Comparison of ENCODE assay signal across 9 cellular contexts in genomic region chr1:25695066-25695990, GRCh38.
A peak's percentile ranks its signal among the peaks of the same experiment; 100 is the strongest.
DNase-seq lines count a peak whose midpoint lies in the region; ATAC-seq, FAIRE-seq and TF ChIP-seq lines count a peak whose summit lies in the region.
"Had no signal": no experiment of that assay in that cellular context is flagged by ENCODE, and none has a peak within 500 bp of the region (broad histone marks: within the 10 kb centered on the region; RNA-seq: fewer than 3 reads in every experiment).

No MANE protein-coding gene starts in this region.

- FAIRE-seq in kidney (lab: Jason Lieb, UNC), result peak; percentile 87

- ATAC-seq in body of pancreas, result peak; percentile 88
- no peak for ATAC-seq in effector memory CD8-positive, alpha-beta T cell (replicated peaks)

- no peak overlapping the region for H3K9ac ChIP-seq in kidney (ENCODE audit: low read length in 2 of 2)
- H3K9ac ChIP-seq in subcutaneous abdominal adipose tissue (ENCODE audit: low read length in 5 of 5), result peak overlapping the region in 4 of 5 donors; percentile 4 to 44 (median 24)

- no peaks in the 10 kb centered on the region for H3K36me3 ChIP-seq in body of pancreas (replicated peaks in 1 of 2; ENCODE audit: insufficient read depth in 1 of 2, low read depth in 2 of 2)
- no peaks in the 10 kb centered on the region for H3K36me3 ChIP-seq in kidney (ENCODE audit: control insufficient read depth in 1 of 2, insufficient read depth in 2 of 2, low read length in 2 of 2)
- H3K36me3 ChIP-seq in subcutaneous abdominal adipose tissue (ENCODE audit: control insufficient read depth in 5 of 5, insufficient read depth in 5 of 5, low read length in 5 of 5), result no peaks in the 10 kb centered on the region

- intact Hi-C loops in body of pancreas (cut with DNase I) (no loop called here), kidney (cut with DNase I) (no loop called here)

- H3K27ac ChIP-seq in body of pancreas (peak overlapping the region in 3 of 4 donors; percentile 10 to 53 (median 39)), kidney (ENCODE audit: low read depth in 2 of 2, low read length in 2 of 2) (peak overlapping the region; percentile 72 to 86), subcutaneous abdominal adipose tissue (ENCODE audit: low read depth, low read length) (peak overlapping the region; percentile 81)

- H3K4me1 Mint-ChIP-seq in activated naive CD4-positive, alpha-beta T cell treated with anti-CD3 and anti-CD28 coated beads, Interleukin-2, amount 50 U/mL, for 24 hours, result peaks cover 62% of the 10 kb centered on the region
- peaks cover 46% of the 10 kb centered on the region for H3K4me1 Mint-ChIP-seq in activated naive CD4-positive, alpha-beta T cell treated with anti-CD3 and anti-CD28 coated beads, Interleukin-2, amount 10 ng/mL, durations not matched to agents 7 days and 5 days
- peaks cover 4 to 11% of the 10 kb centered on the region in 2 donors for H3K4me1 Mint-ChIP-seq in effector memory CD8-positive, alpha-beta T cell (ENCODE audit: low read depth in 2 of 2)

- H3K9me3 Mint-ChIP-seq in activated naive CD4-positive, alpha-beta T cell treated with anti-CD3 and anti-CD28 coated beads, Interleukin-2, amount 50 U/mL, for 24 hours, result no peaks in the 10 kb centered on the region
- H3K9me3 Mint-ChIP-seq in activated naive CD4-positive, alpha-beta T cell treated with anti-CD3 and anti-CD28 coated beads, Interleukin-2, amount 10 ng/mL, durations not matched to agents 7 days and 5 days, result no peaks in the 10 kb centered on the region
- H3K9me3 Mint-ChIP-seq in effector memory CD8-positive, alpha-beta T cell, result no peaks in the 10 kb centered on the region
- H3K9me3 Mint-ChIP-seq: activated naive CD8-positive, alpha-beta T cell treated with anti-CD3 and anti-CD28 coated beads, Interleukin-2, amount 10 ng/mL, durations not matched to agents 7 days and 5 days had no signal

- peaks cover 3% of the 10 kb centered on the region for H3K36me3 Mint-ChIP-seq in activated naive CD4-positive, alpha-beta T cell treated with anti-CD3 and anti-CD28 coated beads, Interleukin-2, amount 50 U/mL, for 24 hours
- H3K36me3 Mint-ChIP-seq in activated naive CD4-positive, alpha-beta T cell treated with anti-CD3 and anti-CD28 coated beads, Interleukin-2, amount 10 ng/mL, durations not matched to agents 7 days and 5 days, result peaks cover 21% of the 10 kb centered on the region
- H3K36me3 Mint-ChIP-seq in effector memory CD8-positive, alpha-beta T cell (ENCODE audit: insufficient read depth), result peaks cover 3% of the 10 kb centered on the region

- H3K4me1 ChIP-seq in body of pancreas (no peaks in the 10 kb centered on the region), kidney (ENCODE audit: control insufficient read depth in 1 of 2, insufficient read depth in 1 of 2, low read depth in 1 of 2, low read length in 2 of 2) (peaks cover 15 to 22% of the 10 kb centered on the region in 2 donors), subcutaneous abdominal adipose tissue (ENCODE audit: control insufficient read depth in 5 of 5, insufficient read depth in 5 of 5, low read length in 5 of 5) (peaks cover 18 to 49% (median 42%) of the 10 kb centered on the region in 5 donors)

- no peaks in the 10 kb centered on the region for H3K9me3 ChIP-seq in body of pancreas
- H3K9me3 ChIP-seq in kidney (ENCODE audit: control insufficient read depth in 1 of 2, low read length in 2 of 2), result no peaks in the 10 kb centered on the region
- no peaks in the 10 kb centered on the region for H3K9me3 ChIP-seq in subcutaneous abdominal adipose tissue (ENCODE audit: control insufficient read depth in 5 of 5, low read length in 5 of 5)

- H3K4me3 Mint-ChIP-seq in activated naive CD4-positive, alpha-beta T cell treated with anti-CD3 and anti-CD28 coated beads, Interleukin-2, amount 50 U/mL, for 24 hours, result peak overlapping the region; percentile 65
- H3K4me3 Mint-ChIP-seq in activated naive CD4-positive, alpha-beta T cell treated with anti-CD3 and anti-CD28 coated beads, Interleukin-2, amount 10 ng/mL, durations not matched to agents 7 days and 5 days, result no peak overlapping the region
- H3K4me3 Mint-ChIP-seq in effector memory CD8-positive, alpha-beta T cell, result no peak overlapping the region
- H3K4me3 Mint-ChIP-seq: activated naive CD8-positive, alpha-beta T cell treated with anti-CD3 and anti-CD28 coated beads, Interleukin-2, amount 10 ng/mL, durations not matched to agents 7 days and 5 days had no signal

- DNase-seq in activated naive CD4-positive, alpha-beta T cell treated with anti-CD3 and anti-CD28 coated beads, Interleukin-2, amount 10 ng/mL, durations not matched to agents 7 days and 5 days, result no peak
- DNase-seq in body of pancreas, result peak; percentile 47 to 77 (median 57)
- peak; percentile 93 for DNase-seq in kidney
- DNase-seq in effector memory CD8-positive, alpha-beta T cell, result no peak
- no peak for DNase-seq in T-helper 9 cell
- DNase-seq in superior temporal gyrus (ENCODE audit: extremely low spot score), result no peak
- DNase-seq: activated naive CD8-positive, alpha-beta T cell treated with anti-CD3 and anti-CD28 coated beads, Interleukin-2, amount 10 ng/mL, durations not matched to agents 7 days and 5 days had no signal

- H3K27me3 Mint-ChIP-seq in activated naive CD4-positive, alpha-beta T cell treated with anti-CD3 and anti-CD28 coated beads, Interleukin-2, amount 50 U/mL, for 24 hours, result no peaks in the 10 kb centered on the region
- peaks cover 12% of the 10 kb centered on the region for H3K27me3 Mint-ChIP-seq in activated naive CD4-positive, alpha-beta T cell treated with anti-CD3 and anti-CD28 coated beads, Interleukin-2, amount 10 ng/mL, durations not matched to agents 7 days and 5 days
- no peaks in the 10 kb centered on the region for H3K27me3 Mint-ChIP-seq in effector memory CD8-positive, alpha-beta T cell
- H3K27me3 Mint-ChIP-seq: activated naive CD8-positive, alpha-beta T cell treated with anti-CD3 and anti-CD28 coated beads, Interleukin-2, amount 10 ng/mL, durations not matched to agents 7 days and 5 days had no signal

- CTCF ChIA-PET in activated naive CD4-positive, alpha-beta T cell treated with anti-CD3 and anti-CD28 coated beads, Interleukin-2, amount 10 ng/mL, durations not matched to agents 7 days and 5 days (lab: Charles Lee), result interaction anchor here (0.8 to 0.9 kb wide), 2 partner anchors 53 to 75 kb away, joined by 3 read pairs; no protein-coding TSS in a partner anchor

- H3K27me3 ChIP-seq in body of pancreas (no peaks in the 10 kb centered on the region), subcutaneous abdominal adipose tissue (ENCODE audit: control insufficient read depth in 5 of 5, insufficient read depth in 4 of 5, low read length in 5 of 5) (no peaks in the 10 kb centered on the region)

- H3K4me3 ChIP-seq in body of pancreas (no peak overlapping the region), kidney (ENCODE audit: low read length in 2 of 2) (no peak overlapping the region), subcutaneous abdominal adipose tissue (ENCODE audit: low read depth in 1 of 5, low read length in 5 of 5) (no peak overlapping the region)

- WGBS in body of pancreas, 2 donors, result 74 to 80% methylated on average over 22 of the region's 22 CpGs

- H3K27ac Mint-ChIP-seq in activated naive CD4-positive, alpha-beta T cell treated with anti-CD3 and anti-CD28 coated beads, Interleukin-2, amount 50 U/mL, for 24 hours, result peak overlapping the region; percentile 82
- H3K27ac Mint-ChIP-seq in activated naive CD4-positive, alpha-beta T cell treated with anti-CD3 and anti-CD28 coated beads, Interleukin-2, amount 10 ng/mL, durations not matched to agents 7 days and 5 days, result no peak overlapping the region
- no peak overlapping the region for H3K27ac Mint-ChIP-seq in effector memory CD8-positive, alpha-beta T cell
- H3K27ac Mint-ChIP-seq: activated naive CD8-positive, alpha-beta T cell treated with anti-CD3 and anti-CD28 coated beads, Interleukin-2, amount 10 ng/mL, durations not matched to agents 7 days and 5 days had no signal

- TF ChIP-seq CTCF in body of pancreas (IDR thresholded peaks at IDR 0.05) (peak in 2 of 7 experiments; percentile 5 to 10), kidney (IDR thresholded peaks at IDR 0.05; ENCODE audit: borderline replicate concordance, extremely low read depth, insufficient read depth) (peak; percentile 15)

- TF ChIP-seq POLR2A in body of pancreas (IDR thresholded peaks at IDR 0.05), result no peak

Comparison
In these comparisons a context has a peak if more than half of its experiments do, and no peak if none do; other contexts are left out.
1. DNase-seq: peak in body of pancreas (4 of 4) and kidney (single experiment); none in activated naive CD4-positive, alpha-beta T cell treated with anti-CD3 and anti-CD28 coated beads, Interleukin-2, amount 10 ng/mL, durations not matched to agents 7 days and 5 days (single experiment), effector memory CD8-positive, alpha-beta T cell (0 of 3), T-helper 9 cell (single experiment) and superior temporal gyrus (single experiment).
2. H3K9ac ChIP-seq: peak in subcutaneous abdominal adipose tissue (4 of 5); none in kidney (0 of 2).
3. Peak in every context shown above with its lines, with median percentiles within 50 percentile points of each other: H3K27ac ChIP-seq.